Comparison of ENCODE assay signal across 1 cellular context in genomic region chr20:1118336-1119127, GRCh38.
TF ChIP-seq lines count a peak whose summit lies in the region.

Gene PSMF1 (plus strand): TSS chr20:1118602. CDS start chr20:1118774, 172 bp downstream.

TF ChIP-seq in K562, 482 proteins besides CTCF, POLR2A, EP300 and RAD21 (continued from another document and continues in another):
- TF ChIP-seq ZBTB40 (IDR thresholded peaks at IDR 0.05) (peak; percentile 99), ZBTB40 (CRISPR knock-in tag; IDR thresholded peaks at IDR 0.05) (no peak), XRCC3 (IDR thresholded peaks at IDR 0.05) (no peak), PBX2 (CRISPR knock-in tag; IDR thresholded peaks at IDR 0.05; ENCODE audit: low read depth) (no peak), PBX2 (tag; conservative IDR thresholded peaks at IDR 0.05; ENCODE audit: low read depth) (no peak), ZNF3 (CRISPR knock-in tag; IDR thresholded peaks at IDR 0.05) (no peak), POLR2AphosphoS5 (IDR thresholded peaks at IDR 0.05; ENCODE audit: control insufficient read depth, insufficient read depth, low read depth, low read length) (peak; percentile 82), NFE2 (IDR thresholded peaks at IDR 0.05; ENCODE audit: low read depth) (0 out of 2 replicates have a peak, but pooled peaks have one; percentile 27), TAF9B (IDR thresholded peaks at IDR 0.05; ENCODE audit: partially characterized antibody) (peak; percentile 82), SIN3B (IDR thresholded peaks at IDR 0.05; ENCODE audit: low read depth) (peak; percentile 75), ZNF12 (CRISPR knock-in tag; IDR thresholded peaks at IDR 0.05) (no peak), ZBTB12 (CRISPR knock-in tag; IDR thresholded peaks at IDR 0.05) (peak; percentile 47; the same call in 1 of the 2 replicates), GABPB1 (CRISPR knock-in tag; IDR thresholded peaks at IDR 0.05) (peak; percentile 100), MTA1 (IDR thresholded peaks at IDR 0.05; ENCODE audit: borderline replicate concordance) (no peak), ZNF133 (CRISPR knock-in tag; IDR thresholded peaks at IDR 0.05) (no peak), PPARD (CRISPR knock-in tag; IDR thresholded peaks at IDR 0.05) (no peak), ZNF140 (CRISPR knock-in tag; IDR thresholded peaks at IDR 0.05) (no peak), ZC3H8 (IDR thresholded peaks at IDR 0.05) (no peak), HNRNPL (IDR thresholded peaks at IDR 0.05; ENCODE audit: low read depth, low read length) (no peak), C11orf30 (IDR thresholded peaks at IDR 0.05; ENCODE audit: low read depth) (peak; percentile 88), ZSCAN32 (CRISPR knock-in tag; IDR thresholded peaks at IDR 0.05) (no peak), STAG1 (CRISPR knock-in tag; IDR thresholded peaks at IDR 0.05; ENCODE audit: borderline replicate concordance) (no peak; the same call in 1 of the 2 replicates), FOXP4 (CRISPR knock-in tag; IDR thresholded peaks at IDR 0.05; ENCODE audit: borderline replicate concordance) (no peak), ZNF197 (CRISPR knock-in tag; IDR thresholded peaks at IDR 0.05; ENCODE audit: low read depth) (no peak), DLX4 (CRISPR knock-in tag; IDR thresholded peaks at IDR 0.05) (no peak), ZNF695 (CRISPR knock-in tag; IDR thresholded peaks at IDR 0.05) (no peak), SP1 (CRISPR knock-in tag; IDR thresholded peaks at IDR 0.05) (peak; percentile 100), RFX5 (IDR thresholded peaks at IDR 0.05; ENCODE audit: low read depth, low read length) (no peak), TFAM (CRISPR knock-in tag; conservative IDR thresholded peaks at IDR 0.05) (no peak), PHF8 (IDR thresholded peaks at IDR 0.05; ENCODE audit: borderline replicate concordance, low read length) (peak; percentile 92; the same call in 1 of the 2 replicates), NFE2L1 (tag; IDR thresholded peaks at IDR 0.05; ENCODE audit: borderline replicate concordance, low read depth) (no peak), HIVEP1 (CRISPR knock-in tag; IDR thresholded peaks at IDR 0.05) (no peak), CREB1 (IDR thresholded peaks at IDR 0.05) (peak; percentile 69), CREB1 (CRISPR knock-in tag; IDR thresholded peaks at IDR 0.05) (peak; percentile 89), CBX1 (IDR thresholded peaks at IDR 0.05; ENCODE audit: low read depth) (peak; percentile 70), PRPF4 (IDR thresholded peaks at IDR 0.05; ENCODE audit: insufficient read depth, low read depth, low read length, poor library complexity, severe bottlenecking) (no peak), PRDM10 (IDR thresholded peaks at IDR 0.05; ENCODE audit: partially characterized antibody) (peak; percentile 29), NKRF (IDR thresholded peaks at IDR 0.05; ENCODE audit: borderline replicate concordance) (0 out of 2 replicates have a peak, but pooled peaks have one; percentile 40), BMI1 (IDR thresholded peaks at IDR 0.05; ENCODE audit: low read length) (no peak), TBL1XR1 (IDR thresholded peaks at IDR 0.05; ENCODE audit: low read length in 2 of 2) (peak; percentile 55 to 66; a peak in 2 of 4 replicates), ZNF583 (CRISPR knock-in tag; IDR thresholded peaks at IDR 0.05) (no peak), ASH1L (IDR thresholded peaks at IDR 0.05; ENCODE audit: borderline replicate concordance, low read depth, partially characterized antibody) (no peak), NCOA6 (IDR thresholded peaks at IDR 0.05) (no peak), ZNF134 (CRISPR knock-in tag; conservative IDR thresholded peaks at IDR 0.05) (no peak), ZKSCAN1 (IDR thresholded peaks at IDR 0.05; ENCODE audit: low read depth, low read length) (0 out of 2 replicates have a peak, but pooled peaks have one; percentile 57), ZNF79 (CRISPR knock-in tag; IDR thresholded peaks at IDR 0.05; ENCODE audit: low read depth) (no peak)
